21 cellular contexts compared by ENCODE assay signal in the genomic region with DNA sequence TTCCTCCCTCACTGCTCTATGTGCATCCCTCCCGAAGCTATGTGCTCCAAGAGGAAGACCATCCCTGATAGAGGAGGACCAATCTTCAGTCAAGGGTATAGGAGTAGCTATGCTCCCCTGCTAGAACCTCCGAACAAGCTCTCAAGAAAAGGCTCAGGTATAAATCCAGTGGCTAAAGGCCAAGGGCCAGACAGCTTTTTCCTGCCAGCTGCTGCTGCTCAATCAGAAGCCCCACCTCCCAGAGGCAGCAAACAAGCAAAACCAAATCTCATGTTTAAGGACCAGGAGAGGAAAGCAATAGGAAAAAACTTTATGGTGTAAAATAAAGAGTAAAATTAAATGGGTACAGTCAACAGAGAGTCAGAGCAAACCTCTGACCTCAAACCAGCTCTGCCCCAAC.
DNase-seq lines count a peak whose midpoint lies in the region; ATAC-seq, FAIRE-seq and TF ChIP-seq lines count a peak whose summit lies in the region.
"Had no signal": no experiment of that assay in that cellular context is flagged by ENCODE, and none has a peak within 500 bp of the region (broad histone marks: within the 10 kb centered on the region; RNA-seq: fewer than 3 reads in every experiment).

No MANE protein-coding gene starts in this region.

- ATAC-seq in Right ventricle myocardium superior (ENCODE audit: poor library complexity) (no peak), mucosa of descending colon (peak; percentile 38)
- ATAC-seq: HepG2 had no signal

- no peak overlapping the region for H4K91ac ChIP-seq in H1 (replicated peaks; ENCODE audit: insufficient read length, low read length)

- no peak overlapping the region for H2AK5ac ChIP-seq in H1 (ENCODE audit: low read depth, low read length)

- H3K79me1 ChIP-seq in H1 (ENCODE audit: low read depth, low read length): no peaks in the 10 kb centered on the region

- no peak overlapping the region for H4K5ac ChIP-seq in H1 (ENCODE audit: insufficient read length, low read depth, low read length)

- H3K4ac ChIP-seq in H1 (replicated peaks; ENCODE audit: insufficient read length, low read depth, low read length): no peak overlapping the region

- no peaks in the 10 kb centered on the region for H3K23me2 ChIP-seq in H1 (ENCODE audit: low read depth, low read length)

- H3K56ac ChIP-seq in H1 (replicated peaks; ENCODE audit: insufficient read length, low read depth, low read length): no peak overlapping the region

- H2BK12ac ChIP-seq in H1 (ENCODE audit: low read depth, low read length): no peak overlapping the region

- peak; percentile 16 for DNase-seq in right atrium auricular region (ENCODE audit: low spot score)
- no peak for DNase-seq in Right ventricle myocardium superior
- DNase-seq in H1 (ENCODE audit: low read depth in 1 of 2, low spot score in 2 of 2): no peak
- DNase-seq in mucosa of descending colon: peak in 1 of 3 donors; percentile 25
- DNase-seq in epidermal melanocyte (ENCODE audit: insufficient read length, low spot score): no peak
- no peak for DNase-seq in frontal cortex (ENCODE audit: low spot score in 2 of 2)
- DNase-seq in GM10248 (ENCODE audit: extremely low spot score): no peak
- DNase-seq: ACHN; BE2C; C1 segment of cervical spinal cord; CD4-positive, CD25-positive, alpha-beta regulatory T cell; CD8-positive, alpha-beta memory T cell; COR-L47; DMS153; DND-41; EL had no signal

- no peak overlapping the region for H3K14ac ChIP-seq in H1 (ENCODE audit: insufficient read length)

- no peak overlapping the region for H2BK20ac ChIP-seq in H1 (ENCODE audit: low read length)

- H3K4me3 ChIP-seq in right atrium auricular region (no peak overlapping the region), H1 (ENCODE audit: extremely low read depth in 1 of 4, insufficient read depth in 2 of 4, low read depth in 3 of 4, low read length in 4 of 4) (no peak overlapping the region), mucosa of descending colon (no peak overlapping the region)
- H3K4me3 ChIP-seq: HAP-1 had no signal

- no peak for TF ChIP-seq POLR2A in H1 (IDR thresholded peaks at IDR 0.05; ENCODE audit: control extremely low read depth in 1 of 2, low read depth in 2 of 2, low read length in 2 of 2)

- POLR2A ChIA-PET in H1 (lab: Charles Lee; ENCODE audit: partially characterized antibody) (no interaction called here), GM10248 (lab: Yijun Ruan, JAX) (no interaction called here)

- no peak overlapping the region for H3K23ac ChIP-seq in H1 (ENCODE audit: insufficient read length)

- no peak overlapping the region for H3K18ac ChIP-seq in H1 (ENCODE audit: extremely low read depth, low read length)

- H2BK5ac ChIP-seq in H1 (ENCODE audit: low read depth, low read length): no peak overlapping the region

- TF ChIP-seq CTCF in right atrium auricular region (IDR thresholded peaks at IDR 0.05) (no peak), H1 (IDR thresholded peaks at IDR 0.05; ENCODE audit: control extremely low read depth in 1 of 3, insufficient read depth in 1 of 3, low read depth in 1 of 3, low read length in 3 of 3) (no peak), mucosa of descending colon (IDR thresholded peaks at IDR 0.05) (no peak), GM10248 (IDR thresholded peaks at IDR 0.05; ENCODE audit: control extremely low read depth, extremely low read depth, low read depth, missing control alignments) (no peak)

- no peak overlapping the region for H2BK120ac ChIP-seq in H1 (replicated peaks; ENCODE audit: low read depth, low read length)

- TF ChIP-seq RAD21 in H1 (IDR thresholded peaks at IDR 0.05 in 1 of 2, conservative IDR thresholded peaks at IDR 0.05 in 1 of 2; ENCODE audit: low read depth in 2 of 2, low read length in 2 of 2): no peak

- no peaks in the 10 kb centered on the region for H3K79me2 ChIP-seq in H1 (ENCODE audit: control insufficient read depth in 1 of 2, insufficient read depth in 2 of 2, low read length in 2 of 2)

- H4K8ac ChIP-seq in H1 (ENCODE audit: extremely low read depth, insufficient read depth, low read length): no peak overlapping the region

- no peak overlapping the region for H2BK15ac ChIP-seq in H1 (ENCODE audit: low read length)

- H3K27ac ChIP-seq in right atrium auricular region (no peak overlapping the region), H1 (ENCODE audit: low read depth, low read length) (no peak overlapping the region)

- H3K36me3 ChIP-seq in right atrium auricular region: no peaks in the 10 kb centered on the region
- H3K36me3 ChIP-seq in H1 (ENCODE audit: control insufficient read depth in 2 of 4, insufficient read depth in 4 of 4, low read length in 3 of 4): no peaks in the 10 kb centered on the region
- no peaks in the 10 kb centered on the region for H3K36me3 ChIP-seq in mucosa of descending colon (ENCODE audit: low read depth)
- H3K36me3 ChIP-seq: BE2C, HAP-1 had no signal

- FAIRE-seq in H1 (lab: Jason Lieb, UNC) (no peak), frontal cortex (lab: Jason Lieb, UNC) (no peak)
- FAIRE-seq: A204.1, GM12891, GM19239, HepG2 had no signal

- H3K9me3 ChIP-seq in right atrium auricular region (no peaks in the 10 kb centered on the region), H1 (ENCODE audit: insufficient read depth in 2 of 2, low read depth in 1 of 2, low read length in 1 of 2) (0 out of 4 replicates have a peak, but pooled peaks cover 0 to 4% of the 10 kb centered on the region in 2 experiments), mucosa of descending colon (no peaks in the 10 kb centered on the region)
- H3K9me3 ChIP-seq: BE2C, HAP-1 had no signal

- no peaks in the 10 kb centered on the region for H4K20me1 ChIP-seq in H1 (replicated peaks in 1 of 2; ENCODE audit: control insufficient read depth in 1 of 2, insufficient read depth in 2 of 2, low read length in 2 of 2)

- no peak for TF ChIP-seq EP300 in H1 (IDR thresholded peaks at IDR 0.05; ENCODE audit: borderline replicate concordance in 1 of 2, low read depth in 2 of 2, low read length in 2 of 2)

- CTCF ChIA-PET in H1 (lab: Charles Lee; ENCODE audit: partially characterized antibody) (no interaction called here), GM10248 (lab: Yijun Ruan, JAX) (no interaction called here)

- no peak overlapping the region for H3K9ac ChIP-seq in H1 (replicated peaks in 1 of 4; ENCODE audit: extremely low read depth in 1 of 4, low read depth in 3 of 4, low read length in 3 of 4)

- H2AFZ ChIP-seq in H1 (ENCODE audit: low read length): 0 out of 2 replicates have a peak overlapping the region, but pooled peaks have one; percentile 14

- intact Hi-C loops in Right ventricle myocardium superior (cut with DNase I): no loop called here
- intact Hi-C loops in mucosa of descending colon (cut with DNase I, micrococcal nuclease): no loop called here

- no peak overlapping the region for H3K4me2 ChIP-seq in H1 (ENCODE audit: insufficient read depth in 1 of 2, low read depth in 2 of 2, low read length in 2 of 2)

- H3K27me3 ChIP-seq in right atrium auricular region (no peaks in the 10 kb centered on the region), H1 (replicated peaks in 1 of 4; ENCODE audit: control insufficient read depth in 3 of 4, extremely low read depth in 1 of 4, insufficient read depth in 3 of 4, low read length in 3 of 4) (no peaks in the 10 kb centered on the region)
- H3K27me3 ChIP-seq: BE2C had no signal

- whole genome bisulfite sequencing in H1 (ENCODE audit: extremely low coverage in 1 of 2, insufficient coverage in 1 of 2, insufficient read length in 1 of 2, insufficient replicate concordance in 2 of 2, low coverage in 1 of 2, low lambda C conversion rate in 2 of 2, missing lambda C conversion rate in 1 of 2), 2 experiments: 89% methylated on average over 2 of the region's 2 CpGs; no CpG with 5 or more reads in 1 of the 2 experiments

- no peaks in the 10 kb centered on the region for H3K4me1 ChIP-seq in right atrium auricular region
- H3K4me1 ChIP-seq in H1 (replicated peaks in 1 of 4; ENCODE audit: control insufficient read depth in 3 of 4, insufficient read depth in 4 of 4, low read length in 3 of 4): no peaks in the 10 kb centered on the region
- peaks cover 8% of the 10 kb centered on the region for H3K4me1 ChIP-seq in mucosa of descending colon (ENCODE audit: low read depth)
- H3K4me1 ChIP-seq: BE2C had no signal

TF ChIP-seq in H1, 55 proteins besides CTCF, POLR2A, EP300 and RAD21:
- TF ChIP-seq RNF2 (IDR thresholded peaks at IDR 0.05; ENCODE audit: borderline replicate concordance, low read depth, low read length, missing control alignments, poor library complexity, severe bottlenecking): no peak
- TF ChIP-seq CEBPB (IDR thresholded peaks at IDR 0.05; ENCODE audit: low read depth, low read length): no peak
- TF ChIP-seq, protein P1, sequence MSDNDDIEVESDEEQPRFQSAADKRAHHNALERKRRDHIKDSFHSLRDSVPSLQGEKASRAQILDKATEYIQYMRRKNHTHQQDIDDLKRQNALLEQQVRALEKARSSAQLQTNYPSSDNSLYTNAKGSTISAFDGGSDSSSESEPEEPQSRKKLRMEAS (IDR thresholded peaks at IDR 0.05): no peak
- no peak for TF ChIP-seq NRF1 (IDR thresholded peaks at IDR 0.05; ENCODE audit: low read depth, low read length)
- no peak for TF ChIP-seq GABPA (IDR thresholded peaks at IDR 0.05; ENCODE audit: borderline replicate concordance, insufficient read depth, low read length)
- TF ChIP-seq ASH2L (IDR thresholded peaks at IDR 0.05; ENCODE audit: low read length): no peak
- no peak for TF ChIP-seq JUN (IDR thresholded peaks at IDR 0.05; ENCODE audit: low read depth, low read length)
- TF ChIP-seq EZH2 (IDR thresholded peaks at IDR 0.05; ENCODE audit: low read depth, low read length, severe bottlenecking): no peak
- TF ChIP-seq RXRA (IDR thresholded peaks at IDR 0.05; ENCODE audit: insufficient read depth, low read depth, low read length): no peak
